In the genomic region with DNA sequence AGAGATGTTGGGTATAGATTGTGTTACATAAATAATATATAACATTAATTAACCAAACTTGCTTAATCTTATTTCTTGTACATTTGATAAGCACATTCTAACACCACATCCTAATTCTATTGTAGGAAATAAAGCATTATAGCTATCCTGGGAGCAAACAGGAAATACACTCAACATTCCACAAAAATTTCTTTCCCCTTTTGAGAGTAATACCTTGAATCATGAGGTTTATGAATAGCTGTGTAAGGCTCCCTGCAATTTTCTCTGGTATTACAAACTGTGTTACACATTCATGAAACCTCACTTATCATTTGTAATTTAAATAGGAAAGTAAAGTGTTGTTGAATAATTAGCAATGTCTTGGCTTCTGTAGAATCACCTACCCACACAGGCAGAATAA, we compare ENCODE assay signal across 27 cellular contexts.
"Had no signal": no experiment of that assay in that cellular context is flagged by ENCODE, and none has a peak within 500 bp of the region (broad histone marks: within the 10 kb centered on the region; RNA-seq: fewer than 3 reads in every experiment).

No MANE protein-coding gene starts in this region.

- DNase-seq: activated CD4-positive, alpha-beta T cell treated with anti-CD3 and anti-CD28 coated beads for 48 hours; activated CD4-positive, alpha-beta T cell treated with anti-CD3 and anti-CD28 coated beads, Interleukin-2, amount 50 U/mL, for 48 hours; activated CD8-positive, alpha-beta memory T cell treated with anti-CD3 and anti-CD28 coated beads for 24 hours; activated effector memory CD4-positive, alpha-beta T cell treated with Interleukin-2 at 50 U/mL for 16 hours; activated naive CD4-positive, alpha-beta T cell treated with Interleukin-2 at 50 U/mL for 16 hours; anterior cingulate cortex; body of pancreas; effector memory CD8-positive, alpha-beta T cell; foreskin melanocyte; kidney glomerular epithelial cell; left lung; lower lobe of right lung; mesenchymal stem cell; naive thymus-derived CD8-positive, alpha-beta T cell; nucleus accumbens; psoas muscle; stimulated activated CD4-positive, alpha-beta T cell treated with anti-CD3 and anti-CD28 coated beads, Interleukin-4, amount 100 ng/mL, for 1 hour; stimulated activated naive CD8-positive, alpha-beta T cell treated with anti-CD3 and anti-CD28 coated beads, Interleukin-15, Interleukin-2, amounts not matched to agents 100 U/mL and 50 U/mL, for 24 hours; T1000; testis; transverse colon; WERI-Rb-1 had no signal

- H3K9me3 ChIP-seq: body of pancreas, esophagus muscularis mucosa, left lung, lower lobe of right lung, psoas muscle, right atrium auricular region, testis, transverse colon had no signal

- H3K4me1 ChIP-seq: body of pancreas, esophagus muscularis mucosa, left lung, lower lobe of right lung, parathyroid adenoma, psoas muscle, right atrium auricular region, testis, transverse colon had no signal

- H3K27me3 ChIP-seq: body of pancreas, cardiac muscle cell, left lung, right atrium auricular region, testis, transverse colon had no signal

- H3K4me3 ChIP-seq: body of pancreas, cardiac muscle cell, coronary artery, esophagus muscularis mucosa, left lung, lower lobe of right lung, psoas muscle, right atrium auricular region, testis, transverse colon had no signal

- H3K79me2 ChIP-seq: parathyroid adenoma had no signal

- H2AFZ ChIP-seq: parathyroid adenoma had no signal

- H3K27ac ChIP-seq: body of pancreas, cardiac muscle cell, coronary artery, esophagus muscularis mucosa, left lung, lower lobe of right lung, parathyroid adenoma, psoas muscle, right atrium auricular region, testis, transverse colon, WERI-Rb-1 had no signal

- H3K9ac ChIP-seq: parathyroid adenoma had no signal

- H3K36me3 ChIP-seq: cardiac muscle cell, esophagus muscularis mucosa, left lung, lower lobe of right lung, right atrium auricular region, transverse colon, WERI-Rb-1 had no signal
